ENCODE assay signal across 9 cellular contexts in genomic region chr2:179936654-179937053, GRCh38.
A peak's percentile ranks its signal among the peaks of the same experiment; 100 is the strongest.
DNase-seq lines count a peak whose midpoint lies in the region; ATAC-seq lines count a peak whose summit lies in the region.
"Had no signal": no experiment of that assay in that cellular context is flagged by ENCODE, and none has a peak within 500 bp of the region (broad histone marks: within the 10 kb centered on the region; RNA-seq: fewer than 3 reads in every experiment).

No MANE protein-coding gene starts in this region.

- H3K27me3 Mint-ChIP-seq in activated naive CD8-positive, alpha-beta T cell treated with anti-CD3 and anti-CD28 coated beads, Interleukin-2, amount 50 U/mL, for 24 hours = no peaks in the 10 kb centered on the region
- H3K27me3 Mint-ChIP-seq: activated naive CD4-positive, alpha-beta T cell treated with anti-CD3 and anti-CD28 coated beads, Interleukin-2, amount 50 U/mL, for 24 hours had no signal

- no peaks in the 10 kb centered on the region for H3K4me1 ChIP-seq in mesenchymal stem cell (ENCODE audit: control insufficient read depth, insufficient read depth, low read depth, low read length)

- in situ Hi-C loops in KBM-7 (cut with MboI; ENCODE audit: low pct_unique_long_range_greater_than_20kb, low sequenced_read_pairs) = no loop called here

- no peak overlapping the region for H4K91ac ChIP-seq in mesenchymal stem cell (ENCODE audit: low read length)

- H3K4me2 ChIP-seq in mesenchymal stem cell (ENCODE audit: low read length, poor library complexity, severe bottlenecking) = no peak overlapping the region

- no peak overlapping the region for H2BK12ac ChIP-seq in mesenchymal stem cell (ENCODE audit: low read length in 2 of 2)

- H3K4me3 Mint-ChIP-seq in activated naive CD8-positive, alpha-beta T cell treated with anti-CD3 and anti-CD28 coated beads, Interleukin-2, amount 50 U/mL, for 24 hours = no peak overlapping the region
- H3K4me3 Mint-ChIP-seq: activated naive CD4-positive, alpha-beta T cell treated with anti-CD3 and anti-CD28 coated beads, Interleukin-2, amount 50 U/mL, for 24 hours had no signal

- WGBS in mesenchymal stem cell = 90% methylated on average over 1 of the region's 3 CpGs

- no peak overlapping the region for H4K8ac ChIP-seq in mesenchymal stem cell (ENCODE audit: low read length)

- H3K4me3 ChIP-seq in mesenchymal stem cell (ENCODE audit: insufficient read depth in 1 of 2, low read depth in 1 of 2, low read length in 2 of 2) = no peak overlapping the region

- no peak overlapping the region for H3K27ac ChIP-seq in mesenchymal stem cell (ENCODE audit: low read length, poor library complexity, severe bottlenecking)

- H2BK120ac ChIP-seq in mesenchymal stem cell (ENCODE audit: low read depth, low read length) = no peak overlapping the region

- no peak overlapping the region for H2BK15ac ChIP-seq in mesenchymal stem cell (ENCODE audit: low read depth, poor library complexity, severe bottlenecking)

- no peak overlapping the region for H3K27ac Mint-ChIP-seq in activated naive CD8-positive, alpha-beta T cell treated with anti-CD3 and anti-CD28 coated beads, Interleukin-2, amount 50 U/mL, for 24 hours
- H3K27ac Mint-ChIP-seq: activated naive CD4-positive, alpha-beta T cell treated with anti-CD3 and anti-CD28 coated beads, Interleukin-2, amount 50 U/mL, for 24 hours had no signal

- H3K9me3 Mint-ChIP-seq in activated naive CD8-positive, alpha-beta T cell treated with anti-CD3 and anti-CD28 coated beads, Interleukin-2, amount 50 U/mL, for 24 hours = no peaks in the 10 kb centered on the region
- H3K9me3 Mint-ChIP-seq: activated naive CD4-positive, alpha-beta T cell treated with anti-CD3 and anti-CD28 coated beads, Interleukin-2, amount 50 U/mL, for 24 hours had no signal

- no peak overlapping the region for H2AK5ac ChIP-seq in mesenchymal stem cell (ENCODE audit: low read length, severe bottlenecking)

- H3K27me3 ChIP-seq in mesenchymal stem cell (ENCODE audit: control insufficient read depth in 1 of 2, insufficient read depth in 1 of 2, low read length in 2 of 2) = no peaks in the 10 kb centered on the region

- no peak overlapping the region for H3K9ac ChIP-seq in mesenchymal stem cell (ENCODE audit: low read length)

- peak; percentile 60 for DNase-seq in activated CD4-positive, alpha-beta T cell treated with anti-CD3 and anti-CD28 coated beads for 48 hours
- DNase-seq in activated CD4-positive, alpha-beta T cell treated with anti-CD3 and anti-CD28 coated beads, Interleukin-2, amount 50 U/mL, for 4 hours = no peak
- DNase-seq in KBM-7 = peak; percentile 14
- DNase-seq in activated naive CD8-positive, alpha-beta T cell treated with anti-CD3 and anti-CD28 coated beads, Interleukin-2, amount 50 U/mL, for 24 hours = peak; percentile 42
- peak; percentile 23 for DNase-seq in mesenchymal stem cell
- DNase-seq in NCI-H1048 (lab: John Stamatoyannopoulos, UW) = no peak
- DNase-seq in posterior vena cava (ENCODE audit: low spot score) = no peak

- intact Hi-C loops in posterior vena cava (cut with DNase I) = no loop called here

- no peaks in the 10 kb centered on the region for H3K9me3 ChIP-seq in mesenchymal stem cell (ENCODE audit: control insufficient read depth, low read length)

- no peaks in the 10 kb centered on the region for H3K4me1 Mint-ChIP-seq in activated naive CD8-positive, alpha-beta T cell treated with anti-CD3 and anti-CD28 coated beads, Interleukin-2, amount 50 U/mL, for 24 hours
- H3K4me1 Mint-ChIP-seq: activated naive CD4-positive, alpha-beta T cell treated with anti-CD3 and anti-CD28 coated beads, Interleukin-2, amount 50 U/mL, for 24 hours had no signal

- no peak overlapping the region for H2AFZ ChIP-seq in mesenchymal stem cell (ENCODE audit: low read depth, low read length)

- H3K79me1 ChIP-seq in mesenchymal stem cell (replicated peaks; ENCODE audit: low read length, poor library complexity, severe bottlenecking) = no peaks in the 10 kb centered on the region

- peaks cover 0 to 12% of the 10 kb centered on the region in 2 experiments for H3K36me3 ChIP-seq in mesenchymal stem cell (ENCODE audit: control insufficient read depth in 1 of 2, insufficient read depth in 2 of 2, low read depth in 1 of 2, low read length in 2 of 2)

- H3K23ac ChIP-seq in mesenchymal stem cell (ENCODE audit: low read length in 2 of 2) = no peak overlapping the region

- H3K36me3 Mint-ChIP-seq in activated naive CD8-positive, alpha-beta T cell treated with anti-CD3 and anti-CD28 coated beads, Interleukin-2, amount 50 U/mL, for 24 hours (ENCODE audit: low read depth) = peaks cover 22% of the 10 kb centered on the region

- H3K4ac ChIP-seq in mesenchymal stem cell (ENCODE audit: low read depth in 1 of 2, low read length in 2 of 2) = no peak overlapping the region

- no peak overlapping the region for H3K14ac ChIP-seq in mesenchymal stem cell (ENCODE audit: low read length in 2 of 2)

- no peak for ATAC-seq in activated naive CD8-positive, alpha-beta T cell treated with anti-CD3 and anti-CD28 coated beads, Interleukin-2, amount 50 U/mL, for 24 hours
- no peak for ATAC-seq in HG02840 (IDR thresholded peaks at IDR 0.05; ENCODE audit: low FRiP score, unreplicated experiment)

- H3K18ac ChIP-seq in mesenchymal stem cell (ENCODE audit: low read depth in 1 of 2, low read length in 2 of 2) = no peak overlapping the region

- H2BK5ac ChIP-seq in mesenchymal stem cell (ENCODE audit: low read depth, low read length, poor library complexity, severe bottlenecking) = no peak overlapping the region

Comparison
In these comparisons a context has a peak if more than half of its experiments do, and no peak if none do; other contexts are left out.
1. DNase-seq: peak in activated CD4-positive, alpha-beta T cell treated with anti-CD3 and anti-CD28 coated beads for 48 hours (single experiment), KBM-7 (single experiment), activated naive CD8-positive, alpha-beta T cell treated with anti-CD3 and anti-CD28 coated beads, Interleukin-2, amount 50 U/mL, for 24 hours (single experiment) and mesenchymal stem cell (single experiment); none in activated CD4-positive, alpha-beta T cell treated with anti-CD3 and anti-CD28 coated beads, Interleukin-2, amount 50 U/mL, for 4 hours (0 of 2), NCI-H1048 (single experiment) and posterior vena cava (single experiment).